2 cellular contexts compared by ENCODE assay signal in the genomic region with DNA sequence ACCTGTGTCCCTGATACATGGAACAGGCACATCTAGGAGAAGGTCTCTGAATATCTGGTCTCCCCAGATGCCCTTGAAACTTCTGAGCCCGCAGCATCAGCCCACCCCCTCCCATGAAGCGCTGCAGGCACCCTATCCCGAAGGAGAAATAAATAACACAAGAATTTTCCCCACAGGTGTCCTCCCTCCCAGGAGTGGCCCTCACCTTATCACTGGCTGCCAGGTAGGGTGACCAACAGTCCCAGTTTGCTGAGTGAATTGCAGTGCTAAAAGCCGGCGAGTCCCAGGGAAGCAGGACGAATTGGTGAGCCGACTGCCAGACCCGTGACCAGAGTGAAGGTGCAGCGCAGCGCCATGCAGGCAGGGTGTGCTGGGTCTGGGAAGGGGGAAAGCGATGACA. TPM values are rescaled to one million over a fixed set of nuclear protein-coding genes. Genes with fewer than 3 reads are reported as not detected.
"Had no signal": no experiment of that assay in that cellular context is flagged by ENCODE, and none has a peak within 500 bp of the region (broad histone marks: within the 10 kb centered on the region; RNA-seq: fewer than 3 reads in every experiment).

No MANE protein-coding gene starts in this region.

RNA-seq across cellular contexts. Expression of a gene that starts 15.7 kb away (rescaled TPM):
- total RNA-seq: G401 had no signal

RNA-seq across cellular contexts. Expression of a gene that starts 53.3 kb away (rescaled TPM):
- total RNA-seq: G401, GM12878 had no signal
